17 cellular contexts compared by ENCODE assay signal in the genomic region with DNA sequence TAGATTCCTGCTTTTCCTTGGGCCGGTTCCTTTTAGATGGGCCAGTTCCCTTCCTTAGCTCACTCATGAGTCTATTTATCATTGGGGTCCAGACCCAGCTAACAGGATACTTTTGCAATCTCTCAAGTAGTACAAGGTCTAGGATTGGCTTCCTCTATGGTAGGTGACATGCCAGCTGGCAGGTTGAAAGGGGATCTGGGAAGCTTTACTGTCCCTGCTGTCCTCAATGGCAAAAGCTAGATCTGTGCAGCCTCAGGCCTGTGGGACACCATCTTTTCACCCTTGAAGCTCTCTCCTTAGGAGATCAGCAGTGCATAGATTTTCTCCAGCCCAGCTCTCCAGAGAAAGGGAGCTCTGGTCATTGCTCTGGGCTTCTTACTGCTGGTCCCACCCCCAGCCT.
DNase-seq lines count a peak whose midpoint lies in the region; ATAC-seq and TF ChIP-seq lines count a peak whose summit lies in the region.
"Had no signal": no experiment of that assay in that cellular context is flagged by ENCODE, and none has a peak within 500 bp of the region (broad histone marks: within the 10 kb centered on the region; RNA-seq: fewer than 3 reads in every experiment).

No MANE protein-coding gene starts in this region.

- no peak for ATAC-seq in left lung

- H3K36me3 Mint-ChIP-seq in MCF 10A (ENCODE audit: insufficient read depth, unreplicated experiment) = no peaks in the 10 kb centered on the region
- H3K36me3 Mint-ChIP-seq in activated T-helper 1 cell treated with anti-CD3 and anti-CD28 coated beads, Interleukin-12 subunit alpha, Interleukin-12 subunit beta, Interleukin-2, Interleukin-4 antibody, amounts not matched to agents 30 ng/mL and 10 ng/mL and 1 ng/mL, durations not matched to agents 14 hours and 24 hours and 36 hours (ENCODE audit: low read depth) = no peaks in the 10 kb centered on the region
- H3K36me3 Mint-ChIP-seq in mesothelial cell of epicardium = no peaks in the 10 kb centered on the region
- H3K36me3 Mint-ChIP-seq: CD8-positive, alpha-beta T cell had no signal

- H3K4me2 ChIP-seq in mammary epithelial cell (ENCODE audit: insufficient read depth, low read depth, low read length) (no peak overlapping the region), MM.1S (ENCODE audit: low read depth, low read length) (no peak overlapping the region)

- peaks cover 37% of the 10 kb centered on the region for H3K4me1 ChIP-seq in mammary epithelial cell (ENCODE audit: insufficient read depth, low read length)
- peaks cover 9% of the 10 kb centered on the region for H3K4me1 ChIP-seq in MM.1S (ENCODE audit: low read length)
- peaks cover 5 to 8% of the 10 kb centered on the region in 2 donors for H3K4me1 ChIP-seq in left lung

- intact Hi-C loops in mammary epithelial cell (cut with micrococcal nuclease) = loop anchor here (1.0 to 5.0 kb wide), 6 partner anchors 13 to 327 kb away; a partner anchor contains a TSS
- intact Hi-C loops in MCF 10A (cut with micrococcal nuclease) = loop anchor here (1.0 to 10.0 kb wide), 5 partner anchors 34 to 327 kb away; a partner anchor contains a TSS
- intact Hi-C loops in activated T-helper 1 cell treated with anti-CD3 and anti-CD28 coated beads, Interleukin-12 subunit alpha, Interleukin-12 subunit beta, Interleukin-2, Interleukin-4 antibody, amounts not matched to agents 30 ng/mL and 10 ng/mL and 1 ng/mL, durations not matched to agents 14 hours and 24 hours and 36 hours (cut with micrococcal nuclease) = loop anchor here (1.0 to 10.0 kb wide), 7 partner anchors 24 to 649 kb away; a partner anchor contains a TSS
- intact Hi-C loops in left lung (cut with DNase I) = no loop called here

- CTCF ChIA-PET in mammary epithelial cell (lab: Charles Lee; ENCODE audit: low non-redundant PET) = interaction anchor here (0.5 to 2.0 kb wide), 6 partner anchors 10 to 269 kb away, joined by 3 to 25 read pairs (median 4); no protein-coding TSS in a partner anchor
- CTCF ChIA-PET in MCF 10A (lab: Yijun Ruan, JAX) = interaction anchor here (0.7 to 5.8 kb wide), 25 partner anchors 8 to 1887 kb away, joined by 3 to 72 read pairs (median 6); no protein-coding TSS in a partner anchor

- H3K27ac Mint-ChIP-seq in MCF 10A (ENCODE audit: low read depth, unreplicated experiment) (no peak overlapping the region), mesothelial cell of epicardium (peak overlapping the region; percentile 82)
- peak overlapping the region; percentile 73 for H3K27ac Mint-ChIP-seq in activated T-helper 1 cell treated with anti-CD3 and anti-CD28 coated beads, Interleukin-12 subunit alpha, Interleukin-12 subunit beta, Interleukin-2, Interleukin-4 antibody, amounts not matched to agents 30 ng/mL and 10 ng/mL and 1 ng/mL, durations not matched to agents 14 hours and 24 hours and 36 hours
- H3K27ac Mint-ChIP-seq: CD8-positive, alpha-beta T cell had no signal

- H3K4me1 Mint-ChIP-seq in MCF 10A (ENCODE audit: insufficient read depth, unreplicated experiment) (peaks cover 30% of the 10 kb centered on the region), mesothelial cell of epicardium (peaks cover 35% of the 10 kb centered on the region)
- H3K4me1 Mint-ChIP-seq in activated T-helper 1 cell treated with anti-CD3 and anti-CD28 coated beads, Interleukin-12 subunit alpha, Interleukin-12 subunit beta, Interleukin-2, Interleukin-4 antibody, amounts not matched to agents 30 ng/mL and 10 ng/mL and 1 ng/mL, durations not matched to agents 14 hours and 24 hours and 36 hours (ENCODE audit: low read depth) = peaks cover 21% of the 10 kb centered on the region

- dilution Hi-C loops in mammary epithelial cell (cut with HindIII; ENCODE audit: low sequenced_read_pairs) = loop anchor here (5.0 kb wide), 3 partner anchors 49 to 271 kb away; no protein-coding TSS in a partner anchor

- H3K4me3 Mint-ChIP-seq in MCF 10A (ENCODE audit: unreplicated experiment) (no peak overlapping the region), mesothelial cell of epicardium (no peak overlapping the region)
- no peak overlapping the region for H3K4me3 Mint-ChIP-seq in activated T-helper 1 cell treated with anti-CD3 and anti-CD28 coated beads, Interleukin-12 subunit alpha, Interleukin-12 subunit beta, Interleukin-2, Interleukin-4 antibody, amounts not matched to agents 30 ng/mL and 10 ng/mL and 1 ng/mL, durations not matched to agents 14 hours and 24 hours and 36 hours
- H3K4me3 Mint-ChIP-seq: CD8-positive, alpha-beta T cell had no signal

- no peaks in the 10 kb centered on the region for H3K79me2 ChIP-seq in mammary epithelial cell (ENCODE audit: insufficient read depth, low read length)
- H3K79me2 ChIP-seq in MM.1S (ENCODE audit: low read length) = no peaks in the 10 kb centered on the region

- no TSS peak for BruUV-seq in mammary epithelial cell (replicated peaks; lab: Mats Ljungman, UMichigan)
- no TSS peak for BruUV-seq in MCF 10A (replicated peaks; lab: Mats Ljungman, UMichigan)

- in situ Hi-C loops in mammary epithelial cell (cut with MboI; ENCODE audit: low sequenced_read_pairs in 2 of 2) = loop anchor here in 1 of 2 donors (25.0 kb wide), 1 partner anchor 281 kb away; no protein-coding TSS in a partner anchor

- H2AFZ ChIP-seq in mammary epithelial cell (ENCODE audit: low read depth, low read length) (no peak overlapping the region), MM.1S (ENCODE audit: low read length) (no peak overlapping the region)
- H2AFZ ChIP-seq: GM23248 had no signal

- H3K9me2 ChIP-seq in MM.1S (replicated peaks; ENCODE audit: insufficient read depth, low read length) = no peaks in the 10 kb centered on the region

- WGBS in mammary epithelial cell (ENCODE audit: low coverage, missing lambda C conversion rate) = 100% methylated on average over 1 of the region's 1 CpG

- no peaks in the 10 kb centered on the region for H3K27me3 Mint-ChIP-seq in MCF 10A (ENCODE audit: insufficient read depth, unreplicated experiment)
- no peaks in the 10 kb centered on the region for H3K27me3 Mint-ChIP-seq in activated T-helper 1 cell treated with anti-CD3 and anti-CD28 coated beads, Interleukin-12 subunit alpha, Interleukin-12 subunit beta, Interleukin-2, Interleukin-4 antibody, amounts not matched to agents 30 ng/mL and 10 ng/mL and 1 ng/mL, durations not matched to agents 14 hours and 24 hours and 36 hours (ENCODE audit: insufficient read depth)
- H3K27me3 Mint-ChIP-seq in mesothelial cell of epicardium (ENCODE audit: low read depth) = no peaks in the 10 kb centered on the region

- POLR2A ChIA-PET in MCF 10A (lab: Yijun Ruan, JAX) = interaction anchor here (0.7 to 1.1 kb wide), 2 partner anchors 20 to 272 kb away, joined by 3 read pairs; no protein-coding TSS in a partner anchor

- H3K9me3 ChIP-seq in mammary epithelial cell (replicated peaks; ENCODE audit: insufficient read depth, low read length) = no peaks in the 10 kb centered on the region
- H3K9me3 ChIP-seq in MM.1S (replicated peaks; ENCODE audit: insufficient read depth, low read length) = no peaks in the 10 kb centered on the region
- H3K9me3 ChIP-seq in left lung = no peaks in the 10 kb centered on the region
- H3K9me3 ChIP-seq: BLaER1 had no signal

- no peak for DNase-seq in mammary epithelial cell
- DNase-seq in MCF 10A (ENCODE audit: unreplicated experiment) = no peak
- no peak for DNase-seq in MM.1S
- DNase-seq in activated T-helper 1 cell treated with anti-CD3 and anti-CD28 coated beads, Interleukin-12 subunit alpha, Interleukin-12 subunit beta, Interleukin-2, Interleukin-4 antibody, amounts not matched to agents 30 ng/mL and 10 ng/mL and 1 ng/mL, durations not matched to agents 14 hours and 24 hours and 36 hours (ENCODE audit: low spot score) = no peak
- no peak for DNase-seq in mesothelial cell of epicardium (ENCODE audit: low spot score in 2 of 2, unreplicated experiment in 2 of 2)
- no peak for DNase-seq in left lung
- DNase-seq in CD1c-positive myeloid dendritic cell (ENCODE audit: extremely low spot score) = no peak
- DNase-seq: HCEC 1CT, NCI-H1105 treated with DMSO at 0.1 percent for 48 hours, NCI-H1694, NCI-H2081 treated with DMSO at 0.1 percent for 48 hours, NCI-H446 treated with DMSO at 0.1 percent for 48 hours, NCI-H748 treated with DMSO at 0.1 percent for 48 hours had no signal

- TF ChIP-seq CTCF in mammary epithelial cell (conservative IDR thresholded peaks at IDR 0.05 in 1 of 2, IDR thresholded peaks at IDR 0.05 in 1 of 2; ENCODE audit: extremely low read depth in 1 of 2, insufficient read depth in 1 of 2, low read depth in 1 of 2, low read length in 2 of 2) (no peak), MCF 10A (IDR thresholded peaks at IDR 0.05; ENCODE audit: unreplicated experiment) (no peak), MM.1S (IDR thresholded peaks at IDR 0.05; ENCODE audit: low read length) (no peak), mesothelial cell of epicardium (IDR thresholded peaks at IDR 0.05; ENCODE audit: unreplicated experiment) (no peak), left lung (IDR thresholded peaks at IDR 0.05) (no peak)

- H3K27ac ChIP-seq in mammary epithelial cell (ENCODE audit: insufficient read depth, low read depth, low read length) (peak overlapping the region; percentile 59), MM.1S (ENCODE audit: low read length) (peak overlapping the region; percentile 12; the same call in 1 of the 2 replicates), left lung (no peak overlapping the region)
- H3K27ac ChIP-seq: BLaER1, GM23248 had no signal

- H3K4me3 ChIP-seq in mammary epithelial cell (replicated peaks in 1 of 3; ENCODE audit: insufficient read depth in 1 of 3, low read depth in 2 of 3, low read length in 3 of 3) (no peak overlapping the region), MM.1S (ENCODE audit: low read length) (no peak overlapping the region), left lung (no peak overlapping the region)
- H3K4me3 ChIP-seq: BLaER1, GM12878, GM23248 had no signal

- no peaks in the 10 kb centered on the region for H3K36me3 ChIP-seq in mammary epithelial cell (ENCODE audit: insufficient read depth, low read length)
- no peaks in the 10 kb centered on the region for H3K36me3 ChIP-seq in MM.1S (replicated peaks; ENCODE audit: insufficient read depth, low read length)
- H3K36me3 ChIP-seq in left lung = no peaks in the 10 kb centered on the region
- H3K36me3 ChIP-seq: BLaER1 had no signal

- H3K27me3 ChIP-seq in mammary epithelial cell (ENCODE audit: insufficient read depth, low read length) (no peaks in the 10 kb centered on the region), MM.1S (replicated peaks; ENCODE audit: insufficient read depth, low read length) (no peaks in the 10 kb centered on the region), left lung (no peaks in the 10 kb centered on the region)
- H3K27me3 ChIP-seq: BLaER1 had no signal

- H3K9me3 Mint-ChIP-seq in MCF 10A (ENCODE audit: unreplicated experiment) (no peaks in the 10 kb centered on the region), mesothelial cell of epicardium (no peaks in the 10 kb centered on the region)
- H3K9me3 Mint-ChIP-seq in activated T-helper 1 cell treated with anti-CD3 and anti-CD28 coated beads, Interleukin-12 subunit alpha, Interleukin-12 subunit beta, Interleukin-2, Interleukin-4 antibody, amounts not matched to agents 30 ng/mL and 10 ng/mL and 1 ng/mL, durations not matched to agents 14 hours and 24 hours and 36 hours = no peaks in the 10 kb centered on the region
- H3K9me3 Mint-ChIP-seq: CD8-positive, alpha-beta T cell had no signal

- H4K20me1 ChIP-seq in mammary epithelial cell (ENCODE audit: insufficient read depth, low read length) (no peaks in the 10 kb centered on the region), MM.1S (ENCODE audit: insufficient read depth, low read length) (no peaks in the 10 kb centered on the region)
- H4K20me1 ChIP-seq: BLaER1 had no signal

- H3K9ac ChIP-seq in mammary epithelial cell (ENCODE audit: insufficient read depth, low read length) (no peak overlapping the region), MM.1S (ENCODE audit: low read length) (no peak overlapping the region)
- H3K9ac ChIP-seq: BLaER1, GM23248 had no signal

- no peaks in the 10 kb centered on the region for H3F3A ChIP-seq in MM.1S (ENCODE audit: insufficient read depth, low read length)

Comparison
In these comparisons a context has a peak if more than half of its experiments do, and no peak if none do; other contexts are left out.
1. H3K27ac ChIP-seq: peak in mammary epithelial cell (single experiment) and MM.1S (single experiment); none in left lung (0 of 2).
2. intact Hi-C loops: an anchor here in mammary epithelial cell (1.0 to 5.0 kb wide), MCF 10A (1.0 to 10.0 kb wide) and activated T-helper 1 cell treated with anti-CD3 and anti-CD28 coated beads, Interleukin-12 subunit alpha, Interleukin-12 subunit beta, Interleukin-2, Interleukin-4 antibody, amounts not matched to agents 30 ng/mL and 10 ng/mL and 1 ng/mL, durations not matched to agents 14 hours and 24 hours and 36 hours (1.0 to 10.0 kb wide); none called in left lung.